In the genomic region with DNA sequence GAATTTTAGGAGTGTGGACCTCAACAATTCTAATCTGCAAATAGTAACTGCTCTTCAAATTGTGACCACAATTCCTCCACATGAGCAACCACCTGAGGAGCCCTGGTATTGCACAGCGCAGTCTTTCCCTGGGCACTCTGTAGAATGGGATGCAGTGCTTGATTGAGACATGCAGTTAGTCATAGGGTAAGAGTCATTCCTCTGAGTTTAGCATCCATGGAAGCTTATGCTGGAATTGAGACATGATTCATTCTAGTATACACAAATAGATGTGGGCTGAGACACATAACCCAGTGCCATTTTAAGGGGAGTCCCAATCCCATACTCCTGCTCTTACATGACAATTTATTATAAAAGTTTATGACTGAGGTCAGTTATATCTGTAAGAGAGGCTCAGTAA, we compare ENCODE assay signal across 30 cellular contexts.
"Had no signal": no experiment of that assay in that cellular context is flagged by ENCODE, and none has a peak within 500 bp of the region (broad histone marks: within the 10 kb centered on the region; RNA-seq: fewer than 3 reads in every experiment).

No MANE protein-coding gene starts in this region.

- DNase-seq: activated CD4-positive, alpha-beta memory T cell treated with anti-CD3 and anti-CD28 coated beads, Interleukin-2, amount 10 ng/mL, durations not matched to agents 7 days and 5 days; activated CD4-positive, alpha-beta T cell treated with anti-CD3 and anti-CD28 coated beads, Interleukin-2, amount 10 ng/mL, durations not matched to agents 24 days and 14 days; activated CD4-positive, CD25-positive, alpha-beta regulatory T cell treated with anti-CD3 and anti-CD28 coated beads, Interleukin-2, amount 50 U/mL, for 72 hours; activated CD8-positive, alpha-beta memory T cell treated with anti-CD3 and anti-CD28 coated beads, Interleukin-2, amount 50 U/mL, for 48 hours; activated gamma-delta T cell; activated naive CD4-positive, alpha-beta T cell treated with anti-CD3 and anti-CD28 coated beads, Interleukin-2, amount 10 ng/mL, durations not matched to agents 7 days and 5 days; activated naive CD8-positive, alpha-beta T cell treated with anti-CD3 and anti-CD28 coated beads, Interleukin-2, amount 50 U/mL, for 24 hours; activated T-cell treated with anti-CD3 and anti-CD28 coated beads, Interleukin-2, amount 50 U/mL, for 24 hours; amygdala; dorsolateral prefrontal cortex; effector memory CD4-positive, alpha-beta T cell; erythroblast; heart right ventricle; left ventricle myocardium inferior; mesendoderm; natural killer cell; occipital lobe; spleen; stimulated activated naive CD4-positive, alpha-beta T cell treated with Interleukin-2 at 50 U/mL for 16 hours; SW 1271; T1000; trophoblast cell had no signal

- H3K4me1 Mint-ChIP-seq: activated CD4-positive, alpha-beta memory T cell treated with anti-CD3 and anti-CD28 coated beads, Interleukin-2, amount 10 ng/mL, durations not matched to agents 7 days and 5 days; activated CD4-positive, alpha-beta T cell treated with anti-CD3 and anti-CD28 coated beads, Interleukin-2, amount 10 ng/mL, durations not matched to agents 24 days and 14 days; activated naive CD4-positive, alpha-beta T cell treated with anti-CD3 and anti-CD28 coated beads, Interleukin-2, amount 10 ng/mL, durations not matched to agents 7 days and 5 days; activated naive CD8-positive, alpha-beta T cell treated with anti-CD3 and anti-CD28 coated beads, Interleukin-2, amount 50 U/mL, for 24 hours; natural killer cell; neural progenitor cell had no signal

- FAIRE-seq: urothelium cell line had no signal

- H3K4me3 Mint-ChIP-seq: activated CD4-positive, alpha-beta memory T cell treated with anti-CD3 and anti-CD28 coated beads, Interleukin-2, amount 10 ng/mL, durations not matched to agents 7 days and 5 days; activated CD4-positive, alpha-beta T cell treated with anti-CD3 and anti-CD28 coated beads, Interleukin-2, amount 10 ng/mL, durations not matched to agents 24 days and 14 days; activated naive CD4-positive, alpha-beta T cell treated with anti-CD3 and anti-CD28 coated beads, Interleukin-2, amount 10 ng/mL, durations not matched to agents 7 days and 5 days; activated naive CD8-positive, alpha-beta T cell treated with anti-CD3 and anti-CD28 coated beads, Interleukin-2, amount 50 U/mL, for 24 hours; activated T-cell treated with anti-CD3 and anti-CD28 coated beads, Interleukin-2, amount 50 U/mL, for 24 hours; natural killer cell; neural progenitor cell; T-helper 1 cell treated with Interleukin-12 subunit alpha and Interleukin-12 subunit beta and Interleukin-4 antibody, amounts not matched to agents 30 μg/mL and 1 μg/mL, for 36 hours had no signal

- H3K36me3 Mint-ChIP-seq: activated naive CD4-positive, alpha-beta T cell treated with anti-CD3 and anti-CD28 coated beads, Interleukin-2, amount 10 ng/mL, durations not matched to agents 7 days and 5 days; natural killer cell; neural progenitor cell had no signal

- H3K27me3 Mint-ChIP-seq: activated CD4-positive, alpha-beta memory T cell treated with anti-CD3 and anti-CD28 coated beads, Interleukin-2, amount 10 ng/mL, durations not matched to agents 7 days and 5 days; activated CD4-positive, alpha-beta T cell treated with anti-CD3 and anti-CD28 coated beads, Interleukin-2, amount 10 ng/mL, durations not matched to agents 24 days and 14 days; activated naive CD4-positive, alpha-beta T cell treated with anti-CD3 and anti-CD28 coated beads, Interleukin-2, amount 10 ng/mL, durations not matched to agents 7 days and 5 days; activated naive CD8-positive, alpha-beta T cell treated with anti-CD3 and anti-CD28 coated beads, Interleukin-2, amount 50 U/mL, for 24 hours; activated T-cell treated with anti-CD3 and anti-CD28 coated beads, Interleukin-2, amount 50 U/mL, for 24 hours had no signal

- ATAC-seq: activated naive CD8-positive, alpha-beta T cell treated with anti-CD3 and anti-CD28 coated beads, Interleukin-2, amount 50 U/mL, for 24 hours; foreskin keratinocyte; heart right ventricle; natural killer cell had no signal

- H3K27ac Mint-ChIP-seq: activated CD4-positive, alpha-beta memory T cell treated with anti-CD3 and anti-CD28 coated beads, Interleukin-2, amount 10 ng/mL, durations not matched to agents 7 days and 5 days; activated CD4-positive, alpha-beta T cell treated with anti-CD3 and anti-CD28 coated beads, Interleukin-2, amount 10 ng/mL, durations not matched to agents 24 days and 14 days; activated naive CD4-positive, alpha-beta T cell treated with anti-CD3 and anti-CD28 coated beads, Interleukin-2, amount 10 ng/mL, durations not matched to agents 7 days and 5 days; activated naive CD8-positive, alpha-beta T cell treated with anti-CD3 and anti-CD28 coated beads, Interleukin-2, amount 50 U/mL, for 24 hours; activated T-cell treated with anti-CD3 and anti-CD28 coated beads, Interleukin-2, amount 50 U/mL, for 24 hours; natural killer cell; neural progenitor cell; T-helper 1 cell treated with Interleukin-12 subunit alpha and Interleukin-12 subunit beta and Interleukin-4 antibody, amounts not matched to agents 30 μg/mL and 1 μg/mL, for 36 hours had no signal

- H3K4me3 ChIP-seq: coronary artery, dorsolateral prefrontal cortex, heart right ventricle, left ventricle myocardium inferior, lung, neural progenitor cell, right atrium auricular region, spleen, thoracic aorta had no signal

- H3K9me3 Mint-ChIP-seq: activated CD4-positive, alpha-beta T cell treated with anti-CD3 and anti-CD28 coated beads, Interleukin-2, amount 10 ng/mL, durations not matched to agents 24 days and 14 days; neural progenitor cell had no signal
